ENCODE assay signal across 12 cellular contexts in genomic region chr11:105181521-105181920, GRCh38. TPM values are rescaled to one million over a fixed set of nuclear protein-coding genes. Genes with fewer than 3 reads are reported as not detected.
A peak's percentile ranks its signal among the peaks of the same experiment; 100 is the strongest.
DNase-seq lines count a peak whose midpoint lies in the region; TF ChIP-seq lines count a peak whose summit lies in the region.
"Had no signal": no experiment of that assay in that cellular context is flagged by ENCODE, and none has a peak within 500 bp of the region (broad histone marks: within the 10 kb centered on the region; RNA-seq: fewer than 3 reads in every experiment).

No MANE protein-coding gene starts in this region.

- intact Hi-C loops in ascending aorta (cut with DNase I), result no loop called here

- peak overlapping the region in 6 of 11 experiments; percentile 6 to 79 (median 55); a peak in 8 of 22 replicates for H3K9ac ChIP-seq in BLaER1 treated with 17β-estradiol and CSF1 and Interleukin-3, amounts not matched to agents 10 nM and 100 nM

- DNase-seq in NOMO-1 (lab: John Stamatoyannopoulos, UW; ENCODE audit: unreplicated experiment in 2 of 2), result peak; percentile 71 to 93
- DNase-seq in epithelial cell of esophagus (ENCODE audit: low read depth), result peak; percentile 81
- DNase-seq in midbrain (lab: John Stamatoyannopoulos, UW), result peak; percentile 8
- no peak for DNase-seq in T1000 (lab: John Stamatoyannopoulos, UW)
- no peak for DNase-seq in NCI-H526 (lab: John Stamatoyannopoulos, UW)
- DNase-seq in ascending aorta (ENCODE audit: low spot score in 2 of 2), result no peak
- no peak for DNase-seq in activated gamma-delta T cell treated with Interleukin-2 at 50 U/mL for 16 hours
- DNase-seq: activated CD4-positive, alpha-beta T cell treated with anti-CD3 and anti-CD28 coated beads, Interleukin-2, amount 50 U/mL, for 1 hour; stimulated activated CD4-positive, alpha-beta T cell treated with anti-CD3 and anti-CD28 coated beads, Interleukin-2, amount 100 ng/mL, for 48 hours had no signal

- no peaks in the 10 kb centered on the region for H4K20me1 ChIP-seq in BLaER1 treated with 17β-estradiol and CSF1 and Interleukin-3, amounts not matched to agents 10 nM and 100 nM

- no peak overlapping the region for H3K4me3 ChIP-seq in BLaER1 treated with 17β-estradiol and CSF1 and Interleukin-3, amounts not matched to agents 10 nM and 100 nM
- no peak overlapping the region for H3K4me3 ChIP-seq in epithelial cell of esophagus (ENCODE audit: low read length)
- no peak overlapping the region for H3K4me3 ChIP-seq in ascending aorta
- H3K4me3 ChIP-seq: esophagus muscularis mucosa had no signal

- no peaks in the 10 kb centered on the region for H3K27me3 ChIP-seq in BLaER1 treated with 17β-estradiol and CSF1 and Interleukin-3, amounts not matched to agents 10 nM and 100 nM
- H3K27me3 ChIP-seq in ascending aorta, result no peaks in the 10 kb centered on the region
- H3K27me3 ChIP-seq: esophagus muscularis mucosa had no signal

- H3K4me2 ChIP-seq in BLaER1 treated with 17β-estradiol and CSF1 and Interleukin-3, amounts not matched to agents 10 nM and 100 nM, result peak overlapping the region in 7 of 11 experiments; percentile 15 to 72 (median 52); a peak in 14 of 22 replicates

- peak overlapping the region in 8 of 11 experiments; percentile 48 to 89 (median 81); a peak in 16 of 22 replicates for H3K27ac ChIP-seq in BLaER1 treated with 17β-estradiol and CSF1 and Interleukin-3, amounts not matched to agents 10 nM and 100 nM
- H3K27ac ChIP-seq in ascending aorta, result no peak overlapping the region
- H3K27ac ChIP-seq: C4-2B, esophagus muscularis mucosa had no signal

- no peaks in the 10 kb centered on the region; a peak in 1 of 22 replicates for H3K36me3 ChIP-seq in BLaER1 treated with 17β-estradiol and CSF1 and Interleukin-3, amounts not matched to agents 10 nM and 100 nM
- no peaks in the 10 kb centered on the region for H3K36me3 ChIP-seq in ascending aorta
- H3K36me3 ChIP-seq: esophagus muscularis mucosa had no signal

- H3K4me1 ChIP-seq in BLaER1 treated with 17β-estradiol and CSF1 and Interleukin-3, amounts not matched to agents 10 nM and 100 nM, result peaks cover 0 to 45% (median 8%) of the 10 kb centered on the region in 10 experiments; a peak in 11 of 20 replicates
- H3K4me1 ChIP-seq in ascending aorta, result no peaks in the 10 kb centered on the region

- peaks cover 0 to 32% (median 0%) of the 10 kb centered on the region in 11 experiments; a peak in 6 of 22 replicates for H3K9me3 ChIP-seq in BLaER1 treated with 17β-estradiol and CSF1 and Interleukin-3, amounts not matched to agents 10 nM and 100 nM (replicated peaks in 1 of 11)
- no peaks in the 10 kb centered on the region for H3K9me3 ChIP-seq in ascending aorta
- H3K9me3 ChIP-seq: esophagus muscularis mucosa had no signal

- no peak for TF ChIP-seq CTCF in epithelial cell of esophagus (IDR thresholded peaks at IDR 0.05; ENCODE audit: insufficient read depth, low read depth, low read length, missing control alignments)
- no peak for TF ChIP-seq CTCF in ascending aorta (IDR thresholded peaks at IDR 0.05)

RNA-seq across cellular contexts. Expression of gene CARD18, which starts 42.0 kb away (rescaled TPM):
- not detected for total RNA-seq in ascending aorta
- total RNA-seq: esophagus muscularis mucosa had no signal

Comparison
In these comparisons a context has a peak if more than half of its experiments do, and no peak if none do; other contexts are left out.
1. H3K27ac ChIP-seq: peak in BLaER1 treated with 17β-estradiol and CSF1 and Interleukin-3, amounts not matched to agents 10 nM and 100 nM (8 of 11); none in ascending aorta (0 of 2).
2. DNase-seq: peak in NOMO-1 (2 of 2), epithelial cell of esophagus (single experiment) and midbrain (single experiment); none in T1000 (single experiment), NCI-H526 (0 of 2), ascending aorta (0 of 2) and activated gamma-delta T cell treated with Interleukin-2 at 50 U/mL for 16 hours (single experiment).